2 cellular contexts compared by ENCODE assay signal in the genomic region with DNA sequence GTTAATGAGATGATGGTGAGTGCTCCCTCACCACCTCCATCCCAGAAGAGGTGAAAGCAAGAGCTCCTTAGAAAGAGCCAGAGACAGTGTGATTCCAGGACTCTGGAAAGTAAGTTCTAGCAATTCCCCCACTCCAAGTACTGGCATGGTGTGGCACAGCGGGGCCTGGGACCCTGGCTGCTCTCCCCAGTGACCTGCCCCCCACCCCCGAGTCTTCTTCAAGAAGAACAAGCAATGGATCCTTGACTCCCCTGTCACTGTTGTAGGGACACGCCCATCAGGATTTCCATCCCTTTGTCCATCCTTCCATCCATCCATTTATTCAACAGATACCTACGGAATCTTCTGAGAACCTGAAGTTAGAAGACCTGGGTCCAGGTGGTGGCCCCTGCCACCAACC.
TF ChIP-seq lines count a peak whose summit lies in the region.

No MANE protein-coding gene starts in this region.

TF ChIP-seq in SK-N-SH, 30 proteins besides CTCF, POLR2A, EP300 and RAD21 (continued from another document):
- TF ChIP-seq IRF3 (IDR thresholded peaks at IDR 0.05; ENCODE audit: low read depth, low read length) (no peak), REST (IDR thresholded peaks at IDR 0.05; ENCODE audit: low read depth, low read length) (no peak), RCOR1 (IDR thresholded peaks at IDR 0.05; ENCODE audit: low read length) (no peak), TEAD4 (IDR thresholded peaks at IDR 0.05; ENCODE audit: borderline replicate concordance, insufficient read depth) (no peak), MEF2A (IDR thresholded peaks at IDR 0.05; ENCODE audit: borderline replicate concordance, low read depth) (no peak), JUND (IDR thresholded peaks at IDR 0.05) (no peak), ELF1 (IDR thresholded peaks at IDR 0.05) (no peak), FOSL2 (IDR thresholded peaks at IDR 0.05; ENCODE audit: borderline replicate concordance, low read depth) (no peak)
- TF ChIP-seq, protein P1, sequence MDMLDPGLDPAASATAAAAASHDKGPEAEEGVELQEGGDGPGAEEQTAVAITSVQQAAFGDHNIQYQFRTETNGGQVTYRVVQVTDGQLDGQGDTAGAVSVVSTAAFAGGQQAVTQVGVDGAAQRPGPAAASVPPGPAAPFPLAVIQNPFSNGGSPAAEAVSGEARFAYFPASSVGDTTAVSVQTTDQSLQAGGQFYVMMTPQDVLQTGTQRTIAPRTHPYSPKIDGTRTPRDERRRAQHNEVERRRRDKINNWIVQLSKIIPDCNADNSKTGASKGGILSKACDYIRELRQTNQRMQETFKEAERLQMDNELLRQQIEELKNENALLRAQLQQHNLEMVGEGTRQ (IDR thresholded peaks at IDR 0.05; ENCODE audit: borderline replicate concordance, low read depth, low read length): no peak
- TF ChIP-seq, protein P2, sequence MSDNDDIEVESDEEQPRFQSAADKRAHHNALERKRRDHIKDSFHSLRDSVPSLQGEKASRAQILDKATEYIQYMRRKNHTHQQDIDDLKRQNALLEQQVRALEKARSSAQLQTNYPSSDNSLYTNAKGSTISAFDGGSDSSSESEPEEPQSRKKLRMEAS (IDR thresholded peaks at IDR 0.05; ENCODE audit: low read depth): no peak

TF ChIP-seq in SK-N-SH treated with all-trans-retinoic acid at 6 μM for 48 hours, 23 proteins besides CTCF, POLR2A, EP300 and RAD21 (continued from another document):
- TF ChIP-seq CSRNP3 (CRISPR knock-in tag; IDR thresholded peaks at IDR 0.05) (no peak), GLIS3 (CRISPR knock-in tag; IDR thresholded peaks at IDR 0.05) (no peak), ESRRG (CRISPR knock-in tag; IDR thresholded peaks at IDR 0.05) (no peak), RARB (CRISPR knock-in tag; IDR thresholded peaks at IDR 0.05) (no peak), PATZ1 (CRISPR knock-in tag; IDR thresholded peaks at IDR 0.05; ENCODE audit: borderline replicate concordance) (no peak), PPARA (CRISPR knock-in tag; IDR thresholded peaks at IDR 0.05; ENCODE audit: borderline replicate concordance) (no peak), ZFP30 (CRISPR knock-in tag; IDR thresholded peaks at IDR 0.05) (no peak), ZFP3 (CRISPR knock-in tag; IDR thresholded peaks at IDR 0.05) (no peak), SNAI2 (CRISPR knock-in tag; IDR thresholded peaks at IDR 0.05) (no peak)
TF ChIP-seq in SK-N-SH treated with all-trans-retinoic acid at 6 μM for 48 hours: peak in this region for 0.
